1 cellular context compared by ENCODE assay signal in the genomic region with DNA sequence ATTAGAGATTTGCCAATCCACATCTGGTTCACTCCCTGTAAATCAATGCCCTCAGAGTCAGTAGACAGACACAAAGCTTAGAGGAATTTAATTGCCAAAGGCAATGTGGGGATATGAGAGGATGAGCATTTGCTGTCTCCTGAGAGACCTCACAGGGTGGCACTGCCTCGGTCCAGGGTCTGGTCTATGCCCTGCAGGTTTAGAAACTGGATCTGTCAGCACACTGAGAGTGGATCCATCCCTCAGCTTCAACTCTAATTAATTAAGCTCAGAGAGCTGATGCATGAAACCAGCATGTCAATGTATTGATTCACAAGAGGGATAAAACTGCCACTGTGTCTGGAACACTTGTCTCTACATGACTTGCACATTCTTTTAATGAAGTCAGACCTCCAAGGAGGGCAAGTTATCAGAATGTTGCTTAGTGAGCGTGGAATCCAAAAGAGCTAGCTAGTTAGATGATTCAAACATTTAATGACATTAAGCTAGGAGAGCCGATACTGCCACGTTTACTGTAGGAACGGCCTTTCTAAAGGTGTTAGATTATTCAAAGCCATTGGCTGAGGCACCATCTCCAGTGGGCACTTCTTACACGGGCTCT.
TF ChIP-seq lines count a peak whose summit lies in the region.

No MANE protein-coding gene starts in this region.

TF ChIP-seq in GM12878, 131 proteins besides CTCF, POLR2A, EP300 and RAD21:
- no peak for TF ChIP-seq POLR2AphosphoS5 (IDR thresholded peaks at IDR 0.05; ENCODE audit: low read length)
